ENCODE assay signal across 13 cellular contexts in genomic region chr1:8763888-8764287, GRCh38. TPM values are rescaled to one million over a fixed set of nuclear protein-coding genes. Genes with fewer than 3 reads are reported as not detected.
DNase-seq lines count a peak whose midpoint lies in the region; FAIRE-seq and TF ChIP-seq lines count a peak whose summit lies in the region.
"Had no signal": no experiment of that assay in that cellular context is flagged by ENCODE, and none has a peak within 500 bp of the region (broad histone marks: within the 10 kb centered on the region; RNA-seq: fewer than 3 reads in every experiment).

No MANE protein-coding gene starts in this region.

- H3K27me3 Mint-ChIP-seq in mesothelial cell of epicardium (ENCODE audit: low read depth): no peaks in the 10 kb centered on the region
- no peaks in the 10 kb centered on the region for H3K27me3 Mint-ChIP-seq in T-helper 2 cell treated with Interferon-gamma antibody and Interleukin-4, amounts not matched to agents 5 μg/mL and 100 μg/mL, for 36 hours (ENCODE audit: low read depth)
- H3K27me3 Mint-ChIP-seq: naive thymus-derived CD8-positive, alpha-beta T cell had no signal

- peaks cover 39% of the 10 kb centered on the region for H3K4me1 Mint-ChIP-seq in mesothelial cell of epicardium
- peaks cover 15% of the 10 kb centered on the region for H3K4me1 Mint-ChIP-seq in T-helper 2 cell treated with Interferon-gamma antibody and Interleukin-4, amounts not matched to agents 5 μg/mL and 100 μg/mL, for 36 hours (ENCODE audit: low read depth)

- no peak overlapping the region for H3K4me3 Mint-ChIP-seq in mesothelial cell of epicardium
- no peak overlapping the region for H3K4me3 Mint-ChIP-seq in T-helper 2 cell treated with Interferon-gamma antibody and Interleukin-4, amounts not matched to agents 5 μg/mL and 100 μg/mL, for 36 hours

- no peaks in the 10 kb centered on the region for H3K9me3 Mint-ChIP-seq in mesothelial cell of epicardium
- H3K9me3 Mint-ChIP-seq in T-helper 2 cell treated with Interferon-gamma antibody and Interleukin-4, amounts not matched to agents 5 μg/mL and 100 μg/mL, for 36 hours: no peaks in the 10 kb centered on the region
- H3K9me3 Mint-ChIP-seq: naive thymus-derived CD8-positive, alpha-beta T cell had no signal

- H3K36me3 Mint-ChIP-seq in mesothelial cell of epicardium: no peaks in the 10 kb centered on the region
- H3K36me3 Mint-ChIP-seq in T-helper 2 cell treated with Interferon-gamma antibody and Interleukin-4, amounts not matched to agents 5 μg/mL and 100 μg/mL, for 36 hours (ENCODE audit: low read depth): peaks cover 7% of the 10 kb centered on the region

- in situ Hi-C loops in SK-MEL-5 (cut with HindIII; ENCODE audit: low pct_unique_long_range_greater_than_20kb, low sequenced_read_pairs): no loop called here

- H3K27ac ChIP-seq in caudate nucleus (ENCODE audit: low read depth, low read length): no peak overlapping the region
- H3K27ac ChIP-seq: brain microvascular endothelial cell, SJSA1 had no signal

- H3K27ac Mint-ChIP-seq in mesothelial cell of epicardium: peak overlapping the region; percentile 54
- no peak overlapping the region for H3K27ac Mint-ChIP-seq in T-helper 2 cell treated with Interferon-gamma antibody and Interleukin-4, amounts not matched to agents 5 μg/mL and 100 μg/mL, for 36 hours

- TF ChIP-seq CTCF in mesothelial cell of epicardium (IDR thresholded peaks at IDR 0.05; ENCODE audit: unreplicated experiment): no peak

- FAIRE-seq in GM12892 (lab: Jason Lieb, UNC): peak; percentile 76
- FAIRE-seq in RCC 7860 (lab: Jason Lieb, UNC): no peak

- TF ChIP-seq POLR2A in GM12892 (IDR thresholded peaks at IDR 0.05; ENCODE audit: low read depth, low read length): no peak

- DNase-seq in GM12892 (ENCODE audit: insufficient read length): peak; percentile 16
- peak; percentile 22 for DNase-seq in HCEC 1CT
- DNase-seq in SK-MEL-5 (ENCODE audit: low read depth, low spot score): peak; percentile 25
- DNase-seq in mesothelial cell of epicardium (ENCODE audit: low spot score in 2 of 2, unreplicated experiment in 2 of 2): no peak
- DNase-seq in SIG-M5 (lab: John Stamatoyannopoulos, UW): no peak
- no peak for DNase-seq in T-helper 2 cell treated with Interferon-gamma antibody and Interleukin-4, amounts not matched to agents 5 μg/mL and 100 μg/mL, for 36 hours (ENCODE audit: low spot score)
- no peak for DNase-seq in RCC 7860 (ENCODE audit: low spot score)
- DNase-seq in caudate nucleus (lab: John Stamatoyannopoulos, UW): no peak
- DNase-seq: brain microvascular endothelial cell; naive thymus-derived CD8-positive, alpha-beta T cell; NCI-H1694 treated with DMSO at 0.1 percent for 48 hours; thyroid gland had no signal

RNA-seq across cellular contexts. Expression of gene RERE, which starts 53.6 kb away (rescaled TPM):
- polyA plus RNA-seq in GM12892 (2012; ENCODE audit: missing spikeins): 17.9 TPM
- 20.0 and 30.3 TPM in 2 replicates for total RNA-seq in SK-MEL-5 (2014; rRNA removed; shearing (Covaris generic))
- 45.1 and 50.0 TPM in 2 replicates for polyA plus RNA-seq in SK-MEL-5 (2015; cell fraction: cytosol; rRNA removed)
- polyA plus RNA-seq in SK-MEL-5 (2015; cell fraction: nucleus; rRNA removed): 17.6 and 18.7 TPM in 2 replicates
- 177 to 187 TPM (median 187 TPM) in 3 replicates for total RNA-seq in mesothelial cell of epicardium

Comparison
In these comparisons a context has a peak if more than half of its experiments do, and no peak if none do; other contexts are left out.
1. DNase-seq: peak in GM12892 (single experiment), HCEC 1CT (single experiment) and SK-MEL-5 (single experiment); none in mesothelial cell of epicardium (0 of 2), SIG-M5 (single experiment), T-helper 2 cell treated with Interferon-gamma antibody and Interleukin-4, amounts not matched to agents 5 μg/mL and 100 μg/mL, for 36 hours (single experiment), RCC 7860 (single experiment) and caudate nucleus (0 of 61).